Comparison of ENCODE assay signal across 9 cellular contexts in genomic region chr1:67149179-67149770, GRCh38. TPM values are rescaled to one million over a fixed set of nuclear protein-coding genes. Genes with fewer than 3 reads are reported as not detected.
A peak's percentile ranks its signal among the peaks of the same experiment; 100 is the strongest.
DNase-seq lines count a peak whose midpoint lies in the region; ATAC-seq and TF ChIP-seq lines count a peak whose summit lies in the region.
"Had no signal": no experiment of that assay in that cellular context is flagged by ENCODE, and none has a peak within 500 bp of the region (broad histone marks: within the 10 kb centered on the region; RNA-seq: fewer than 3 reads in every experiment).

No MANE protein-coding gene starts in this region.

- H3K27me3 ChIP-seq in MM.1S (replicated peaks; ENCODE audit: insufficient read depth, low read length) (no peaks in the 10 kb centered on the region), prostate gland (replicated peaks; ENCODE audit: insufficient read depth) (no peaks in the 10 kb centered on the region)
- H3K27me3 ChIP-seq: BLaER1 had no signal

- H3K9me3 ChIP-seq in MM.1S (replicated peaks; ENCODE audit: insufficient read depth, low read length) = no peaks in the 10 kb centered on the region
- H3K9me3 ChIP-seq in SK-N-MC (ENCODE audit: low read depth, low read length) = no peaks in the 10 kb centered on the region
- H3K9me3 ChIP-seq in prostate gland = no peaks in the 10 kb centered on the region
- H3K9me3 ChIP-seq: BLaER1 had no signal

- ATAC-seq in Right ventricle myocardium superior (ENCODE audit: poor library complexity) = peak; percentile 99

- H3F3A ChIP-seq in MM.1S (ENCODE audit: insufficient read depth, low read length) = no peaks in the 10 kb centered on the region

- H3K9me2 ChIP-seq in MM.1S (replicated peaks; ENCODE audit: insufficient read depth, low read length) = no peaks in the 10 kb centered on the region

- peak overlapping the region; percentile 67 for H2AFZ ChIP-seq in MM.1S (ENCODE audit: low read length)

- 20% methylated on average over 9 of the region's 9 CpGs for WGBS in prostate gland

- H3K27ac ChIP-seq in MM.1S (ENCODE audit: low read length) = no peak overlapping the region
- no peak overlapping the region for H3K27ac ChIP-seq in SK-N-MC
- no peak overlapping the region for H3K27ac ChIP-seq in prostate gland
- H3K27ac ChIP-seq: BLaER1 had no signal

- no peaks in the 10 kb centered on the region for H4K20me1 ChIP-seq in MM.1S (ENCODE audit: insufficient read depth, low read length)
- H4K20me1 ChIP-seq: BLaER1 had no signal

- H3K4me1 ChIP-seq in MM.1S (ENCODE audit: low read length) (peaks cover 4% of the 10 kb centered on the region; the same call in 1 of the 2 replicates), prostate gland (replicated peaks) (peaks cover 3% of the 10 kb centered on the region)
- H3K4me1 ChIP-seq: BLaER1 had no signal

- no peaks in the 10 kb centered on the region for H3K79me2 ChIP-seq in MM.1S (ENCODE audit: low read length)

- peak; percentile 87 for TF ChIP-seq CTCF in HFFc6 (IDR thresholded peaks at IDR 0.05)
- peak; percentile 85 for TF ChIP-seq CTCF in MM.1S (IDR thresholded peaks at IDR 0.05; ENCODE audit: low read length)
- peak; percentile 36 to 78 (median 70) for TF ChIP-seq CTCF in prostate gland (IDR thresholded peaks at IDR 0.05)

- peaks cover 17% of the 10 kb centered on the region for H3K4me1 Mint-ChIP-seq in HFFc6 (ENCODE audit: low read depth)
- H3K4me1 Mint-ChIP-seq in activated naive CD8-positive, alpha-beta T cell treated with anti-CD3 and anti-CD28 coated beads for 36 hours = peaks cover 25% of the 10 kb centered on the region

- H3K9ac ChIP-seq in MM.1S (ENCODE audit: low read length) = no peak overlapping the region
- H3K9ac ChIP-seq in SK-N-MC (ENCODE audit: insufficient read length) = no peak overlapping the region
- H3K9ac ChIP-seq: BLaER1 had no signal

- no peak for TF ChIP-seq POLR2A in prostate gland (IDR thresholded peaks at IDR 0.05)

- peaks cover 11% of the 10 kb centered on the region for H3K27me3 Mint-ChIP-seq in HFFc6 (ENCODE audit: insufficient read depth)
- H3K27me3 Mint-ChIP-seq in activated naive CD8-positive, alpha-beta T cell treated with anti-CD3 and anti-CD28 coated beads for 36 hours = peaks cover 22% of the 10 kb centered on the region

- H3K27ac Mint-ChIP-seq in HFFc6 = peak overlapping the region; percentile 45; the same call in 1 of the 2 replicates
- peak overlapping the region; percentile 22 for H3K27ac Mint-ChIP-seq in activated naive CD8-positive, alpha-beta T cell treated with anti-CD3 and anti-CD28 coated beads for 36 hours

- H3K4me3 ChIP-seq in MM.1S (ENCODE audit: low read length) = no peak overlapping the region
- H3K4me3 ChIP-seq in SK-N-MC = no peak overlapping the region
- H3K4me3 ChIP-seq in prostate gland = no peak overlapping the region
- H3K4me3 ChIP-seq: BLaER1 had no signal

- H3K4me2 ChIP-seq in MM.1S (ENCODE audit: low read depth, low read length) = peak overlapping the region; percentile 37; the same call in 1 of the 2 replicates
- H3K4me2 ChIP-seq: BLaER1 had no signal

- H3K4me3 Mint-ChIP-seq in HFFc6 = peak overlapping the region; percentile 23; the same call in 1 of the 2 replicates
- no peak overlapping the region for H3K4me3 Mint-ChIP-seq in activated naive CD8-positive, alpha-beta T cell treated with anti-CD3 and anti-CD28 coated beads for 36 hours

- peak; percentile 26 for DNase-seq in NCI-H345 (lab: John Stamatoyannopoulos, UW)
- DNase-seq in NCI-H345 treated with DMSO at 0.1 percent for 48 hours (lab: John Stamatoyannopoulos, UW; ENCODE audit: unreplicated experiment) = no peak
- peak; percentile 76 for DNase-seq in HFFc6
- peak; percentile 75 for DNase-seq in MM.1S
- peak; percentile 37 for DNase-seq in SK-N-MC (ENCODE audit: low read depth, low spot score)
- peak; percentile 54 for DNase-seq in activated naive CD8-positive, alpha-beta T cell treated with anti-CD3 and anti-CD28 coated beads for 36 hours
- no peak for DNase-seq in Right ventricle myocardium superior
- DNase-seq in prostate gland (ENCODE audit: low spot score) = peak; percentile 62

- H3K36me3 ChIP-seq in MM.1S (replicated peaks; ENCODE audit: insufficient read depth, low read length) (no peaks in the 10 kb centered on the region), SK-N-MC (ENCODE audit: insufficient read depth, low read length) (no peaks in the 10 kb centered on the region), prostate gland (no peaks in the 10 kb centered on the region)
- H3K36me3 ChIP-seq: BLaER1 had no signal

- no peaks in the 10 kb centered on the region for H3K9me3 Mint-ChIP-seq in HFFc6
- no peaks in the 10 kb centered on the region for H3K9me3 Mint-ChIP-seq in activated naive CD8-positive, alpha-beta T cell treated with anti-CD3 and anti-CD28 coated beads for 36 hours

- intact Hi-C loops in Right ventricle myocardium superior (cut with DNase I) = loop anchor here (2.0 kb wide), 1 partner anchor 154 kb away; no protein-coding TSS in a partner anchor
- intact Hi-C loops in prostate gland (cut with DNase I) = loop anchor here (5.0 to 10.0 kb wide), 2 partner anchors 94 to 152 kb away; partner anchors contain the start of gene SLC35D1

- no peaks in the 10 kb centered on the region for H3K36me3 Mint-ChIP-seq in HFFc6 (ENCODE audit: low read depth)
- H3K36me3 Mint-ChIP-seq in activated naive CD8-positive, alpha-beta T cell treated with anti-CD3 and anti-CD28 coated beads for 36 hours = no peaks in the 10 kb centered on the region

RNA-seq across cellular contexts. Expression of gene C1orf141, which starts 14.5 kb away (rescaled TPM):
- not detected for total RNA-seq in HFFc6 (2021; fragmentation: NEBNext Ultra II Directional; extraction: Animal tissue kit (Norgen Biotek cat#: 25700))
- total RNA-seq in activated naive CD8-positive, alpha-beta T cell treated with anti-CD3 and anti-CD28 coated beads for 36 hours = not detected
- total RNA-seq in Right ventricle myocardium superior (not detected), prostate gland (1 to 10 TPM in 1 of 2 donors, not detected in 1; 5.4 TPM)

RNA-seq across cellular contexts. Expression of gene IL23R, which starts 17.0 kb away (rescaled TPM):
- not detected for total RNA-seq in HFFc6 (2021; fragmentation: NEBNext Ultra II Directional; extraction: Animal tissue kit (Norgen Biotek cat#: 25700))
- under 1 TPM in 1 of 2 experiments, not detected in 1; 0.08 TPM for total RNA-seq in activated naive CD8-positive, alpha-beta T cell treated with anti-CD3 and anti-CD28 coated beads for 36 hours
- total RNA-seq in Right ventricle myocardium superior (not detected), prostate gland (under 1 TPM in 1 of 2 donors, not detected in 1; 0.74 TPM)

Comparison
In these comparisons a context has a peak if more than half of its experiments do, and no peak if none do; other contexts are left out.
1. DNase-seq: peak in NCI-H345 (single experiment), HFFc6 (single experiment), MM.1S (single experiment), SK-N-MC (single experiment), activated naive CD8-positive, alpha-beta T cell treated with anti-CD3 and anti-CD28 coated beads for 36 hours (single experiment) and prostate gland (single experiment); none in NCI-H345 treated with DMSO at 0.1 percent for 48 hours (single experiment) and Right ventricle myocardium superior (single experiment).
2. Peak in every context shown above with its lines, with median percentiles within 50 percentile points of each other: CTCF ChIP-seq.